8 cellular contexts compared by ENCODE assay signal in genomic region chrX:154762529-154763296, GRCh38. TPM values are rescaled to one million over a fixed set of nuclear protein-coding genes. Genes with fewer than 3 reads are reported as not detected.
DNase-seq lines count a peak whose midpoint lies in the region; FAIRE-seq and TF ChIP-seq lines count a peak whose summit lies in the region.

Gene DKC1 (plus strand): TSS chrX:154762864. CDS start chrX:154762966, 102 bp downstream.

- 0% methylated on average over 9 of the region's 85 CpGs; no CpG with 5 or more reads in 1 of the 2 experiments for WGBS in H1 (ENCODE audit: extremely low coverage in 1 of 2, insufficient coverage in 1 of 2, insufficient read length in 1 of 2, insufficient replicate concordance in 2 of 2, low coverage in 1 of 2, low lambda C conversion rate in 2 of 2, missing lambda C conversion rate in 1 of 2), 2 experiments
- no CpG with 5 or more reads among the region's 85 CpGs for WGBS in mesendoderm (ENCODE audit: extremely low coverage, insufficient coverage, low lambda C conversion rate)

- H3K4ac ChIP-seq in H1 (replicated peaks; ENCODE audit: insufficient read length, low read depth, low read length) (peak within 1 kb of the TSS; percentile 91), mesendoderm (ENCODE audit: low read depth, low read length) (peak within 1 kb of the TSS; percentile 97)

- H3K4me3 ChIP-seq in H1 (ENCODE audit: extremely low read depth in 1 of 4, insufficient read depth in 2 of 4, low read depth in 3 of 4, low read length in 4 of 4) (peak within 1 kb of the TSS; percentile 47 to 94 (median 82)), mesendoderm (ENCODE audit: low read length) (peak within 1 kb of the TSS; percentile 88)

- H2BK20ac ChIP-seq in H1 (ENCODE audit: low read length): no peak within 1 kb of the TSS

- no peak for TF ChIP-seq EP300 in H1 (IDR thresholded peaks at IDR 0.05; ENCODE audit: borderline replicate concordance in 1 of 2, low read depth in 2 of 2, low read length in 2 of 2)

- peaks cover 6% of the 10 kb centered on the region; the same call in 1 of the 2 replicates for H3K23me2 ChIP-seq in H1 (ENCODE audit: low read depth, low read length)

- H3K27ac ChIP-seq in H1 (ENCODE audit: low read depth, low read length) (peak within 1 kb of the TSS; percentile 84), mesendoderm (ENCODE audit: low read depth, low read length) (peak within 1 kb of the TSS; percentile 81)

- H3K9ac ChIP-seq in H1 (replicated peaks in 1 of 4; ENCODE audit: extremely low read depth in 1 of 4, low read depth in 3 of 4, low read length in 3 of 4) (peak within 1 kb of the TSS; percentile 72 to 89 (median 84)), mesendoderm (ENCODE audit: low read length) (peak within 1 kb of the TSS; percentile 94)

- H2BK12ac ChIP-seq in H1 (ENCODE audit: low read depth, low read length): no peak within 1 kb of the TSS

- H2BK15ac ChIP-seq in H1 (ENCODE audit: low read length) (peak within 1 kb of the TSS; percentile 16; the same call in 1 of the 2 replicates), mesendoderm (replicated peaks; ENCODE audit: low read depth) (no peak within 1 kb of the TSS)

- TF ChIP-seq RAD21 in H1 (IDR thresholded peaks at IDR 0.05 in 1 of 2, conservative IDR thresholded peaks at IDR 0.05 in 1 of 2; ENCODE audit: low read depth in 2 of 2, low read length in 2 of 2): no peak

- H4K8ac ChIP-seq in H1 (ENCODE audit: extremely low read depth, insufficient read depth, low read length) (peak within 1 kb of the TSS; percentile 84; the same call in 1 of the 2 replicates), mesendoderm (ENCODE audit: low read depth, low read length) (peak within 1 kb of the TSS; percentile 13)

- H4K20me1 ChIP-seq in H1 (replicated peaks in 1 of 2; ENCODE audit: control insufficient read depth in 1 of 2, insufficient read depth in 2 of 2, low read length in 2 of 2): peaks cover 0 to 4% of the 10 kb centered on the region in 2 experiments

- DNase-seq in COLO829 (ENCODE audit: low spot score) (peak; percentile 94), GM20000 (ENCODE audit: low spot score) (peak; percentile 93), HT-29 (ENCODE audit: low spot score) (peak; percentile 99), NOMO-1 (lab: John Stamatoyannopoulos, UW; ENCODE audit: unreplicated experiment in 2 of 2) (peak; percentile 84 to 94), H1 (ENCODE audit: low read depth in 1 of 2, low spot score in 2 of 2) (peak; percentile 87 to 91), mesendoderm (peak; percentile 97)
- DNase-seq in activated CD8-positive, alpha-beta memory T cell treated with anti-CD3 and anti-CD28 coated beads for 4 hours (ENCODE audit: low read depth in 2 of 2): peak; percentile 85 to 91
- peak; percentile 80 for DNase-seq in stimulated activated CD8-positive, alpha-beta memory T cell treated with anti-CD3 and anti-CD28 coated beads, Interleukin-15, amount 100 ng/mL, for 1 hour (ENCODE audit: low read depth)

- peak within 1 kb of the TSS; percentile 81 for H4K91ac ChIP-seq in H1 (replicated peaks; ENCODE audit: insufficient read length, low read length)

- peak within 1 kb of the TSS; percentile 69 to 85 for H3K4me2 ChIP-seq in H1 (ENCODE audit: insufficient read depth in 1 of 2, low read depth in 2 of 2, low read length in 2 of 2)
- peak within 1 kb of the TSS; percentile 75 for H3K4me2 ChIP-seq in mesendoderm (ENCODE audit: low read length)

- no peak within 1 kb of the TSS for H2AFZ ChIP-seq in H1 (ENCODE audit: low read length)

- H3K56ac ChIP-seq in H1 (replicated peaks; ENCODE audit: insufficient read length, low read depth, low read length) (peak within 1 kb of the TSS; percentile 64), mesendoderm (ENCODE audit: low read length) (peak within 1 kb of the TSS; percentile 89)

- POLR2A ChIA-PET in H1 (lab: Charles Lee; ENCODE audit: partially characterized antibody): interaction anchor here (0.6 to 12.7 kb wide), 7 partner anchors 11 to 362 kb away, joined by 3 to 146 read pairs (median 5); partner anchors contain the start of genes GAB3 and SMIM9

- TF ChIP-seq POLR2A in H1 (IDR thresholded peaks at IDR 0.05; ENCODE audit: control extremely low read depth in 1 of 2, low read depth in 2 of 2, low read length in 2 of 2): peak; percentile 60 to 66

- H3K79me1 ChIP-seq in H1 (ENCODE audit: low read depth, low read length): no peaks in the 10 kb centered on the region
- no peaks in the 10 kb centered on the region for H3K79me1 ChIP-seq in mesendoderm (ENCODE audit: low read length)

- peaks cover 0 to 35% of the 10 kb centered on the region in 2 experiments; a peak in 2 of 4 replicates for H3K79me2 ChIP-seq in H1 (ENCODE audit: control insufficient read depth in 1 of 2, insufficient read depth in 2 of 2, low read length in 2 of 2)
- peaks cover 26% of the 10 kb centered on the region for H3K79me2 ChIP-seq in mesendoderm (ENCODE audit: control insufficient read depth, insufficient read depth, low read length)

- H3K14ac ChIP-seq in H1 (ENCODE audit: insufficient read length): no peak within 1 kb of the TSS

- H3K9me3 ChIP-seq in H1 (ENCODE audit: insufficient read depth in 2 of 2, low read depth in 1 of 2, low read length in 1 of 2): no peaks in the 10 kb centered on the region

- H3K23ac ChIP-seq in H1 (ENCODE audit: insufficient read length) (no peak within 1 kb of the TSS), mesendoderm (ENCODE audit: low read length) (peak within 1 kb of the TSS; percentile 66)

- H2BK5ac ChIP-seq in H1 (ENCODE audit: low read depth, low read length) (0 out of 2 replicates have a peak within 1 kb of the TSS, but pooled peaks have one; percentile 30), mesendoderm (ENCODE audit: low read length) (peak within 1 kb of the TSS; percentile 93)

- H3K27me3 ChIP-seq in H1 (replicated peaks in 1 of 4; ENCODE audit: control insufficient read depth in 3 of 4, extremely low read depth in 1 of 4, insufficient read depth in 3 of 4, low read length in 3 of 4): no peaks in the 10 kb centered on the region
- no peaks in the 10 kb centered on the region for H3K27me3 ChIP-seq in mesendoderm (ENCODE audit: insufficient read depth, low read length, poor library complexity)

- H2BK120ac ChIP-seq in H1 (replicated peaks; ENCODE audit: low read depth, low read length) (no peak within 1 kb of the TSS), mesendoderm (ENCODE audit: low read depth, low read length) (no peak within 1 kb of the TSS)

- peak within 1 kb of the TSS; percentile 96 for H2AK5ac ChIP-seq in H1 (ENCODE audit: low read depth, low read length)
- no peak within 1 kb of the TSS for H2AK5ac ChIP-seq in mesendoderm (ENCODE audit: low read length)

- H3K36me3 ChIP-seq in H1 (ENCODE audit: control insufficient read depth in 2 of 4, insufficient read depth in 4 of 4, low read length in 3 of 4): peaks cover 14 to 28% (median 26%) of the 10 kb centered on the region in 4 experiments
- H3K36me3 ChIP-seq in mesendoderm (ENCODE audit: control insufficient read depth, insufficient read depth, low read length): peaks cover 15% of the 10 kb centered on the region

- no peak for FAIRE-seq in H1 (lab: Jason Lieb, UNC)

- CTCF ChIA-PET in H1 (lab: Charles Lee; ENCODE audit: partially characterized antibody): no interaction called here

- TF ChIP-seq CTCF in GM20000 (IDR thresholded peaks at IDR 0.05; ENCODE audit: extremely low read depth, missing control alignments) (no peak), H1 (IDR thresholded peaks at IDR 0.05; ENCODE audit: control extremely low read depth in 1 of 3, insufficient read depth in 1 of 3, low read depth in 1 of 3, low read length in 3 of 3) (no peak)

- H3K4me1 ChIP-seq in H1 (replicated peaks in 1 of 4; ENCODE audit: control insufficient read depth in 3 of 4, insufficient read depth in 4 of 4, low read length in 3 of 4) (peaks cover 0 to 4% (median 2%) of the 10 kb centered on the region in 4 experiments; a peak in 3 of 7 replicates), mesendoderm (ENCODE audit: control insufficient read depth, low read depth, low read length) (no peaks in the 10 kb centered on the region)

- H4K5ac ChIP-seq in H1 (ENCODE audit: insufficient read length, low read depth, low read length) (peak within 1 kb of the TSS; percentile 75), mesendoderm (ENCODE audit: low read length) (no peak within 1 kb of the TSS)

- H3K18ac ChIP-seq in H1 (ENCODE audit: extremely low read depth, low read length): peak within 1 kb of the TSS; percentile 48
- H3K18ac ChIP-seq in mesendoderm (ENCODE audit: low read length): peak within 1 kb of the TSS; percentile 85

TF ChIP-seq in H1, 55 proteins besides CTCF, POLR2A, EP300 and RAD21 (continues in another document):
- TF ChIP-seq SP1 (IDR thresholded peaks at IDR 0.05; ENCODE audit: low read depth, low read length) (no peak), MAX (IDR thresholded peaks at IDR 0.05) (peak; percentile 88), JUND (IDR thresholded peaks at IDR 0.05; ENCODE audit: low read length) (no peak), RNF2 (IDR thresholded peaks at IDR 0.05; ENCODE audit: borderline replicate concordance, low read depth, low read length, missing control alignments, poor library complexity, severe bottlenecking) (no peak), ASH2L (IDR thresholded peaks at IDR 0.05; ENCODE audit: low read length) (peak; percentile 59), TEAD4 (IDR thresholded peaks at IDR 0.05; ENCODE audit: low read depth, low read length) (no peak), SIN3A (conservative IDR thresholded peaks at IDR 0.05 in 1 of 2, IDR thresholded peaks at IDR 0.05 in 1 of 2; ENCODE audit: low read depth in 1 of 2, low read length in 2 of 2) (0 out of 4 replicates have a peak, but pooled peaks of 1 of the 2 experiments have one; percentile 50), TBP (IDR thresholded peaks at IDR 0.05; ENCODE audit: low read depth, low read length) (0 out of 2 replicates have a peak, but pooled peaks have one; percentile 43), POLR2AphosphoS5 (IDR thresholded peaks at IDR 0.05; ENCODE audit: low read depth, low read length) (peak; percentile 60), YY1 (IDR thresholded peaks at IDR 0.05; ENCODE audit: low read depth, low read length) (peak; percentile 57; the same call in 1 of the 2 replicates)

RNA-seq across cellular contexts. Expression of gene DKC1, which starts in this region (rescaled TPM):
- 101 and 103 TPM in 2 replicates for total RNA-seq in HT-29 (2014; rRNA removed; shearing (Covaris generic))
- 134 and 143 TPM in 2 replicates for total RNA-seq in H1 (2021; fragmentation: NEBNext Ultra II Directional; extraction: Animal tissue kit (Norgen Biotek cat#: 25700))
- polyA plus RNA-seq in H1 (2011; rRNA removed): 54.7 and 65.6 TPM in 2 replicates
- polyA plus RNA-seq in H1 (2011; cell fraction: cytosol; rRNA removed): 108 TPM
- 67.1 TPM for polyA plus RNA-seq in H1 (2011; cell fraction: nucleus; rRNA removed)
- polyA plus RNA-seq in H1 (2012, experiment 1 of 2): 123 to 134 TPM (median 125 TPM) in 4 replicates
- 15.8 TPM for polyA plus RNA-seq in H1 (2012, experiment 2 of 2)
- 131 TPM for polyA plus RNA-seq in H1 (2013, experiment 1 of 2)
- polyA plus RNA-seq in H1 (2013, experiment 2 of 2): 130 TPM
- 96.1 and 119 TPM in 2 replicates for polyA minus RNA-seq in H1 (2011; rRNA and poly(A)+ RNA removed)
- polyA minus RNA-seq in H1 (2011; cell fraction: cytosol; rRNA and poly(A)+ RNA removed): 50.1 TPM
- 103 TPM for polyA minus RNA-seq in H1 (2011; cell fraction: nucleus; rRNA and poly(A)+ RNA removed)
- polyA plus RNA-seq in mesendoderm (2013, experiment 1 of 2): 191 TPM
- polyA plus RNA-seq in mesendoderm (2013, experiment 2 of 2): 182 TPM

Comparison
In these comparisons a context has a peak if more than half of its experiments do, and no peak if none do; other contexts are left out.
1. Peak in every context shown above with its lines: DNase-seq, H3K4me3 ChIP-seq and H3K27ac ChIP-seq.